In the genomic region with DNA sequence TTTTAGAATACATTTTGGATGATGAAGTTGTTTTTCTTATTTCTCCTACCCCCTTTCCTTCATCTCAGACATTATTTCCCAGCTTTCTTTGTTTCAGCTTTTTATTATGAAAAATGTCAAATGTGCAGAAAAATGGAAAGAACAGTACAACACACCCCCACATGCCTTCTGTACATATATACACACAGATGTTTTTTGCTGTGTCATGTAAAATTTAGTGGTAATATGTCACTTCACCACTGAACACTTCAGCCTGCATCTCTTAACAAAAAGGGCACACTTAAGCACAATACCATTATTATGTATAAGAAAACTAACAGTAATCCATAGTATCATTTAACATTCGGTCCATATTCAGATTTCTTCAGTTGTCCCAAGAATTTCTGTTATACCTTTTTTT, we compare ENCODE assay signal across 17 cellular contexts. TPM values are rescaled to one million over a fixed set of nuclear protein-coding genes. Genes with fewer than 3 reads are reported as not detected.
"Had no signal": no experiment of that assay in that cellular context is flagged by ENCODE, and none has a peak within 500 bp of the region (broad histone marks: within the 10 kb centered on the region; RNA-seq: fewer than 3 reads in every experiment).

No MANE protein-coding gene starts in this region.

- H3K4me1 Mint-ChIP-seq: activated CD4-positive, alpha-beta T cell treated with anti-CD3 and anti-CD28 coated beads, Interleukin-2, amount 10 ng/mL, durations not matched to agents 7 days and 5 days; activated naive CD4-positive, alpha-beta T cell treated with anti-CD3 and anti-CD28 coated beads, Interleukin-2, amount 10 ng/mL, durations not matched to agents 7 days and 5 days; activated T-helper 17 cell treated with anti-CD3 and anti-CD28 coated beads, Interleukin-2, amount 50 U/mL, for 72 hours; natural killer cell; stimulated activated naive CD8-positive, alpha-beta T cell treated with anti-CD3 and anti-CD28 coated beads, Interleukin-15, amount 100 ng/mL, for 72 hours; WTC11 had no signal

- H3K27ac ChIP-seq: lower lobe of right lung had no signal

- H3K4me1 ChIP-seq: lower lobe of right lung, testis had no signal

- H3K36me3 Mint-ChIP-seq: natural killer cell had no signal

- ATAC-seq: activated T-helper 17 cell treated with anti-CD3 and anti-CD28 coated beads, Interleukin-2, amount 50 U/mL, for 72 hours; esophagus mucosa; lower lobe of right lung; natural killer cell; stimulated activated naive CD8-positive, alpha-beta T cell treated with anti-CD3 and anti-CD28 coated beads, Interleukin-15, amount 100 ng/mL, for 72 hours; WTC11 had no signal

- FAIRE-seq: urothelium cell line had no signal

- H3K4me3 Mint-ChIP-seq: activated CD4-positive, alpha-beta T cell treated with anti-CD3 and anti-CD28 coated beads, Interleukin-2, amount 10 ng/mL, durations not matched to agents 7 days and 5 days; activated naive CD4-positive, alpha-beta T cell treated with anti-CD3 and anti-CD28 coated beads, Interleukin-2, amount 10 ng/mL, durations not matched to agents 7 days and 5 days; activated T-helper 17 cell treated with anti-CD3 and anti-CD28 coated beads, Interleukin-2, amount 50 U/mL, for 72 hours; endodermal cell; natural killer cell; stimulated activated naive CD8-positive, alpha-beta T cell treated with anti-CD3 and anti-CD28 coated beads, Interleukin-15, amount 100 ng/mL, for 72 hours; WTC11 had no signal

- H3K9me3 ChIP-seq: lower lobe of right lung, testis had no signal

- H3K27me3 ChIP-seq: testis had no signal

- H3K27me3 Mint-ChIP-seq: activated CD4-positive, alpha-beta T cell treated with anti-CD3 and anti-CD28 coated beads, Interleukin-2, amount 10 ng/mL, durations not matched to agents 7 days and 5 days; activated naive CD4-positive, alpha-beta T cell treated with anti-CD3 and anti-CD28 coated beads, Interleukin-2, amount 10 ng/mL, durations not matched to agents 7 days and 5 days; activated T-helper 17 cell treated with anti-CD3 and anti-CD28 coated beads, Interleukin-2, amount 50 U/mL, for 72 hours; stimulated activated naive CD8-positive, alpha-beta T cell treated with anti-CD3 and anti-CD28 coated beads, Interleukin-15, amount 100 ng/mL, for 72 hours had no signal

- H3K4me3 ChIP-seq: lower lobe of right lung, testis had no signal

- DNase-seq: activated CD4-positive, alpha-beta T cell treated with anti-CD3 and anti-CD28 coated beads, Interleukin-2, amount 10 ng/mL, durations not matched to agents 7 days and 5 days; activated CD8-positive, alpha-beta memory T cell treated with anti-CD3 and anti-CD28 coated beads for 24 hours; activated naive CD4-positive, alpha-beta T cell treated with anti-CD3 and anti-CD28 coated beads, Interleukin-2, amount 10 ng/mL, durations not matched to agents 7 days and 5 days; endodermal cell; glutamatergic neuron; left cardiac atrium; lower lobe of right lung; natural killer cell; nucleus accumbens; stimulated activated CD4-positive, alpha-beta T cell treated with anti-CD3 and anti-CD28 coated beads, Interleukin-4, amount 100 ng/mL, for 4 hours; stimulated activated naive CD8-positive, alpha-beta T cell treated with anti-CD3 and anti-CD28 coated beads, Interleukin-15, amount 100 ng/mL, for 72 hours had no signal

- H3K27ac Mint-ChIP-seq: activated CD4-positive, alpha-beta T cell treated with anti-CD3 and anti-CD28 coated beads, Interleukin-2, amount 10 ng/mL, durations not matched to agents 7 days and 5 days; activated naive CD4-positive, alpha-beta T cell treated with anti-CD3 and anti-CD28 coated beads, Interleukin-2, amount 10 ng/mL, durations not matched to agents 7 days and 5 days; activated T-helper 17 cell treated with anti-CD3 and anti-CD28 coated beads, Interleukin-2, amount 50 U/mL, for 72 hours; endodermal cell; natural killer cell; stimulated activated naive CD8-positive, alpha-beta T cell treated with anti-CD3 and anti-CD28 coated beads, Interleukin-15, amount 100 ng/mL, for 72 hours; WTC11 had no signal

- H3K9me3 Mint-ChIP-seq: activated CD4-positive, alpha-beta T cell treated with anti-CD3 and anti-CD28 coated beads, Interleukin-2, amount 10 ng/mL, durations not matched to agents 7 days and 5 days; activated naive CD4-positive, alpha-beta T cell treated with anti-CD3 and anti-CD28 coated beads, Interleukin-2, amount 10 ng/mL, durations not matched to agents 7 days and 5 days; activated T-helper 17 cell treated with anti-CD3 and anti-CD28 coated beads, Interleukin-2, amount 50 U/mL, for 72 hours; endodermal cell; natural killer cell; stimulated activated naive CD8-positive, alpha-beta T cell treated with anti-CD3 and anti-CD28 coated beads, Interleukin-15, amount 100 ng/mL, for 72 hours; WTC11 had no signal

RNA-seq across cellular contexts. Expression of a gene that starts 54.6 kb away (rescaled TPM):
- total RNA-seq: activated CD4-positive, alpha-beta T cell treated with anti-CD3 and anti-CD28 coated beads, Interleukin-2, amount 10 ng/mL, durations not matched to agents 7 days and 5 days; T-helper 1 cell treated with Interleukin-12 subunit alpha and Interleukin-12 subunit beta and Interleukin-4 antibody, amounts not matched to agents 30 ng/mL and 1 ng/mL, for 36 hours had no signal
